Comparison of ENCODE assay signal across 1 cellular context in genomic region chr7:76300210-76300731, GRCh38.
TF ChIP-seq lines count a peak whose summit lies in the region.

No MANE protein-coding gene starts in this region.

TF ChIP-seq in HEK293, 187 proteins besides CTCF, POLR2A, EP300 and RAD21 (continued from another document):
- no peak for TF ChIP-seq AEBP2 (tag by site-specific recombination; IDR thresholded peaks at IDR 0.05; ENCODE audit: borderline replicate concordance)
- TF ChIP-seq ZNF16 (tag by site-specific recombination; IDR thresholded peaks at IDR 0.05; ENCODE audit: low read depth) = no peak
- TF ChIP-seq SP7 (tag by site-specific recombination; IDR thresholded peaks at IDR 0.05) = peak; percentile 59
- no peak for TF ChIP-seq ZNF704 (tag by site-specific recombination; IDR thresholded peaks at IDR 0.05)
- no peak for TF ChIP-seq ZNF324 (tag by site-specific recombination; IDR thresholded peaks at IDR 0.05)
- no peak for TF ChIP-seq ZSCAN30 (tag by site-specific recombination; IDR thresholded peaks at IDR 0.05)
- TF ChIP-seq ZNF311 (tag by site-specific recombination; IDR thresholded peaks at IDR 0.05; ENCODE audit: borderline replicate concordance) = no peak
- TF ChIP-seq ZNF677 (tag by site-specific recombination; IDR thresholded peaks at IDR 0.05) = no peak
- TF ChIP-seq SCRT2 (tag by site-specific recombination; IDR thresholded peaks at IDR 0.05) = peak; percentile 45
- TF ChIP-seq ZNF280C (tag by site-specific recombination; IDR thresholded peaks at IDR 0.05) = no peak
- no peak for TF ChIP-seq BCL11A (tag by site-specific recombination; IDR thresholded peaks at IDR 0.05; ENCODE audit: low read depth)
- TF ChIP-seq PRDM6 (tag by site-specific recombination; IDR thresholded peaks at IDR 0.05) = no peak
- TF ChIP-seq ZSCAN23 (tag by site-specific recombination; IDR thresholded peaks at IDR 0.05) = no peak
- no peak for TF ChIP-seq ZNF513 (tag by site-specific recombination; IDR thresholded peaks at IDR 0.05)
- 0 out of 2 replicates have a peak, but pooled peaks have one; percentile 14 for TF ChIP-seq INSM2 (tag by site-specific recombination; IDR thresholded peaks at IDR 0.05)
- no peak for TF ChIP-seq ZNF292 (tag by site-specific recombination; IDR thresholded peaks at IDR 0.05; ENCODE audit: borderline replicate concordance, low read depth)
- no peak for TF ChIP-seq MEIS1 (CRISPR knock-in tag; IDR thresholded peaks at IDR 0.05; ENCODE audit: borderline replicate concordance)
- peak; percentile 61; the same call in 1 of the 2 replicates for TF ChIP-seq ZSCAN5A (tag by site-specific recombination; IDR thresholded peaks at IDR 0.05)
- TF ChIP-seq ZNF747 (tag by site-specific recombination; IDR thresholded peaks at IDR 0.05) = no peak
- TF ChIP-seq HOXA7 (CRISPR knock-in tag; IDR thresholded peaks at IDR 0.05; ENCODE audit: borderline replicate concordance) = no peak
- peak; percentile 68 for TF ChIP-seq ZNF629 (tag by site-specific recombination; IDR thresholded peaks at IDR 0.05)
- no peak for TF ChIP-seq KLF17 (tag by site-specific recombination; IDR thresholded peaks at IDR 0.05)
- TF ChIP-seq KLF16 (tag by site-specific recombination; IDR thresholded peaks at IDR 0.05) = no peak
- TF ChIP-seq KLF8 (tag by site-specific recombination; IDR thresholded peaks at IDR 0.05) = 0 out of 2 replicates have a peak, but pooled peaks have one; percentile 24
- TF ChIP-seq ATF2 (tag by site-specific recombination; IDR thresholded peaks at IDR 0.05; ENCODE audit: low read depth) = no peak
- TF ChIP-seq IKZF3 (tag by site-specific recombination; IDR thresholded peaks at IDR 0.05) = no peak
- no peak for TF ChIP-seq ZNF571 (tag by site-specific recombination; IDR thresholded peaks at IDR 0.05)
- TF ChIP-seq GFI1B (tag by site-specific recombination; IDR thresholded peaks at IDR 0.05) = no peak
- peak; percentile 52; the same call in 1 of the 2 replicates for TF ChIP-seq PRDM10 (tag by site-specific recombination; IDR thresholded peaks at IDR 0.05)
- no peak for TF ChIP-seq ZNF221 (tag by site-specific recombination; IDR thresholded peaks at IDR 0.05; ENCODE audit: borderline replicate concordance)
- TF ChIP-seq ZNF501 (tag by site-specific recombination; IDR thresholded peaks at IDR 0.05) = no peak
- TF ChIP-seq ZNF830 (tag by site-specific recombination; IDR thresholded peaks at IDR 0.05; ENCODE audit: low read depth) = no peak
- TF ChIP-seq ZNF521 (tag by site-specific recombination; IDR thresholded peaks at IDR 0.05) = no peak
- TF ChIP-seq ZNF19 (tag by site-specific recombination; IDR thresholded peaks at IDR 0.05; ENCODE audit: low read depth) = no peak
- TF ChIP-seq ZNF121 (tag by site-specific recombination; IDR thresholded peaks at IDR 0.05) = no peak
- no peak for TF ChIP-seq SP2 (tag by site-specific recombination; IDR thresholded peaks at IDR 0.05)
- no peak for TF ChIP-seq ZNF76 (tag by site-specific recombination; IDR thresholded peaks at IDR 0.05; ENCODE audit: borderline replicate concordance, low read depth)
